Comparison of ENCODE assay signal across 20 cellular contexts in genomic region chr10:1706711-1707110, GRCh38. TPM values are rescaled to one million over a fixed set of nuclear protein-coding genes. Genes with fewer than 3 reads are reported as not detected.
DNase-seq lines count a peak whose midpoint lies in the region; ATAC-seq, FAIRE-seq and TF ChIP-seq lines count a peak whose summit lies in the region.
"Had no signal": no experiment of that assay in that cellular context is flagged by ENCODE, and none has a peak within 500 bp of the region (broad histone marks: within the 10 kb centered on the region; RNA-seq: fewer than 3 reads in every experiment).

No MANE protein-coding gene starts in this region.

- WGBS in HepG2 (ENCODE audit: low lambda C conversion rate), result 4% methylated on average over 4 of the region's 6 CpGs
- WGBS in right lobe of liver (ENCODE audit: insufficient coverage, low coverage, low lambda C conversion rate, missing lambda C conversion rate), result 25% methylated on average over 5 of the region's 6 CpGs

- peak overlapping the region; percentile 61 for H3K27ac Mint-ChIP-seq in activated CD8-positive, alpha-beta T cell treated with anti-CD3 and anti-CD28 coated beads, Interleukin-2, amount 10 ng/mL, durations not matched to agents 7 days and 5 days
- H3K27ac Mint-ChIP-seq: neural progenitor cell, type B pancreatic cell had no signal

- H3K36me3 ChIP-seq in HepG2 (replicated peaks in 1 of 2; ENCODE audit: control insufficient read depth in 1 of 2, insufficient read depth in 2 of 2, low read length in 2 of 2) (no peaks in the 10 kb centered on the region), right lobe of liver (no peaks in the 10 kb centered on the region)
- H3K36me3 ChIP-seq: neural progenitor cell had no signal

- no peaks in the 10 kb centered on the region for H3K79me2 ChIP-seq in HepG2 (ENCODE audit: insufficient read depth, low read length)

- no peak overlapping the region for H3K4me3 Mint-ChIP-seq in activated CD8-positive, alpha-beta T cell treated with anti-CD3 and anti-CD28 coated beads, Interleukin-2, amount 10 ng/mL, durations not matched to agents 7 days and 5 days
- H3K4me3 Mint-ChIP-seq: neural progenitor cell, type B pancreatic cell had no signal

- H3K4me1 ChIP-seq in HepG2 (ENCODE audit: insufficient read depth, low read length) (no peaks in the 10 kb centered on the region), right lobe of liver (no peaks in the 10 kb centered on the region)
- H3K4me1 ChIP-seq: neural progenitor cell had no signal

- BruUV-seq in HepG2 (replicated peaks; lab: Mats Ljungman, UMichigan), result no TSS peak

- no peaks in the 10 kb centered on the region for H3K9me3 ChIP-seq in HepG2 (ENCODE audit: low read length)
- no peaks in the 10 kb centered on the region for H3K9me3 ChIP-seq in right lobe of liver

- CTCF ChIA-PET in HepG2 (lab: Yijun Ruan, JAX; ENCODE audit: low intra/inter-chr PET ratio, low total read pairs), result no interaction called here
- CTCF ChIA-PET in activated CD8-positive, alpha-beta T cell treated with anti-CD3 and anti-CD28 coated beads, Interleukin-2, amount 10 ng/mL, durations not matched to agents 7 days and 5 days (lab: Charles Lee), result no interaction called here

- H3K36me3 Mint-ChIP-seq in activated CD8-positive, alpha-beta T cell treated with anti-CD3 and anti-CD28 coated beads, Interleukin-2, amount 10 ng/mL, durations not matched to agents 7 days and 5 days (ENCODE audit: low read depth), result peaks cover 3% of the 10 kb centered on the region
- H3K36me3 Mint-ChIP-seq: type B pancreatic cell had no signal

- no peak for FAIRE-seq in HepG2 (lab: Jason Lieb, UNC)
- FAIRE-seq: astrocyte, D721Med had no signal

- H3K4me1 Mint-ChIP-seq in activated CD8-positive, alpha-beta T cell treated with anti-CD3 and anti-CD28 coated beads, Interleukin-2, amount 10 ng/mL, durations not matched to agents 7 days and 5 days (ENCODE audit: low read depth), result peaks cover 9% of the 10 kb centered on the region
- H3K4me1 Mint-ChIP-seq: neural progenitor cell had no signal

- H3K9me3 Mint-ChIP-seq in activated CD8-positive, alpha-beta T cell treated with anti-CD3 and anti-CD28 coated beads, Interleukin-2, amount 10 ng/mL, durations not matched to agents 7 days and 5 days (ENCODE audit: insufficient read depth), result peaks cover 19% of the 10 kb centered on the region

- TF ChIP-seq POLR2A in HepG2 (IDR thresholded peaks at IDR 0.05; ENCODE audit: insufficient read depth in 1 of 2, low read depth in 2 of 2, low read length in 2 of 2), result no peak
- TF ChIP-seq POLR2A in right lobe of liver (IDR thresholded peaks at IDR 0.05), result no peak

- H2AFZ ChIP-seq in HepG2 (ENCODE audit: low read length), result no peak overlapping the region
- H2AFZ ChIP-seq: neural progenitor cell had no signal

- in situ Hi-C loops in HepG2 (cut with HindIII; ENCODE audit: extremely low pct_ligation_motif_present, low pct_unique_long_range_greater_than_20kb), result no loop called here

- TF ChIP-seq EP300 in HepG2 (IDR thresholded peaks at IDR 0.05; ENCODE audit: low read depth in 2 of 2, low read length in 2 of 2), result no peak
- TF ChIP-seq EP300 in HepG2 (CRISPR knock-in tag; IDR thresholded peaks at IDR 0.05; ENCODE audit: borderline replicate concordance), result no peak

- no peak overlapping the region for H3K9ac ChIP-seq in HepG2 (ENCODE audit: insufficient read depth, low read depth, low read length)
- H3K9ac ChIP-seq: neural progenitor cell had no signal

- H3K4me2 ChIP-seq in HepG2 (ENCODE audit: low read depth, low read length), result no peak overlapping the region
- H3K4me2 ChIP-seq: neural progenitor cell had no signal

- no peak for DNase-seq in HepG2 (ENCODE audit: low spot score)
- no peak for DNase-seq in right lobe of liver
- DNase-seq in HT1080 (ENCODE audit: low read depth), result peak; percentile 20
- no peak for DNase-seq in activated CD8-positive, alpha-beta T cell treated with anti-CD3 and anti-CD28 coated beads, Interleukin-2, amount 10 ng/mL, durations not matched to agents 7 days and 5 days
- DNase-seq in stimulated activated naive CD8-positive, alpha-beta T cell treated with anti-CD3 and anti-CD28 coated beads, Interleukin-15, Interleukin-2, amounts not matched to agents 100 U/mL and 50 U/mL, for 24 hours, result peak; percentile 18
- DNase-seq in SK-N-DZ (ENCODE audit: low spot score), result no peak
- DNase-seq in posterior cingulate gyrus, result no peak
- DNase-seq in NCI-H1417 (lab: John Stamatoyannopoulos, UW), result no peak
- DNase-seq: cortex of kidney, islet precursor cell, NCI-H2029, NCI-H524 treated with DMSO at 0.1 percent for 48 hours, retina had no signal

- POLR2A ChIA-PET in HepG2 (lab: Yijun Ruan, JAX), result no interaction called here
- POLR2A ChIA-PET in activated CD8-positive, alpha-beta T cell treated with anti-CD3 and anti-CD28 coated beads, Interleukin-2, amount 10 ng/mL, durations not matched to agents 7 days and 5 days (lab: Charles Lee), result no interaction called here

- no peaks in the 10 kb centered on the region for H4K20me1 ChIP-seq in HepG2 (ENCODE audit: insufficient read depth, low read length)

- ATAC-seq in HepG2 (no peak), right lobe of liver (no peak)
- no peak for ATAC-seq in activated CD8-positive, alpha-beta T cell treated with anti-CD3 and anti-CD28 coated beads, Interleukin-2, amount 10 ng/mL, durations not matched to agents 7 days and 5 days
- ATAC-seq in stimulated activated naive CD8-positive, alpha-beta T cell treated with anti-CD3 and anti-CD28 coated beads, Interleukin-15, Interleukin-2, amounts not matched to agents 100 U/mL and 50 U/mL, for 24 hours, result no peak
- ATAC-seq: HCT116, SK-N-SH treated with all-trans-retinoic acid at 6 μM for 48 hours had no signal

- peaks cover 18% of the 10 kb centered on the region for H3K27me3 Mint-ChIP-seq in activated CD8-positive, alpha-beta T cell treated with anti-CD3 and anti-CD28 coated beads, Interleukin-2, amount 10 ng/mL, durations not matched to agents 7 days and 5 days (ENCODE audit: low read depth)

- H3K27ac ChIP-seq in HepG2 (ENCODE audit: extremely low read length, insufficient read depth, low read length) (no peak overlapping the region), right lobe of liver (no peak overlapping the region)
- H3K27ac ChIP-seq: neural progenitor cell, VCaP had no signal

- H3K27me3 ChIP-seq in HepG2 (ENCODE audit: control insufficient read depth in 1 of 2, insufficient read depth in 2 of 2, low read length in 2 of 2), result peaks cover 0 to 30% of the 10 kb centered on the region in 2 experiments; a peak in 3 of 5 replicates
- H3K27me3 ChIP-seq in right lobe of liver, result no peaks in the 10 kb centered on the region
- H3K27me3 ChIP-seq: neural progenitor cell had no signal

- H3K4me3 ChIP-seq in HepG2 (replicated peaks in 1 of 3; ENCODE audit: insufficient read depth in 1 of 3, low read depth in 2 of 3, low read length in 3 of 3) (no peak overlapping the region), right lobe of liver (no peak overlapping the region)
- H3K4me3 ChIP-seq: neural progenitor cell had no signal

- TF ChIP-seq RAD21 in HepG2 (CRISPR knock-in tag; IDR thresholded peaks at IDR 0.05), result no peak

- no peak for TF ChIP-seq CTCF in HepG2 (CRISPR knock-in tag; IDR thresholded peaks at IDR 0.05)
- TF ChIP-seq CTCF in right lobe of liver (IDR thresholded peaks at IDR 0.05), result no peak

- intact Hi-C loops in HepG2 (cut with micrococcal nuclease; ENCODE audit: unreplicated experiment) (no loop called here), right lobe of liver (cut with DNase I) (no loop called here), posterior cingulate gyrus (cut with DNase I) (no loop called here)

TF ChIP-seq in HepG2, 621 proteins besides CTCF, POLR2A, EP300 and RAD21:
- TF ChIP-seq ZBTB7B (CRISPR knock-in tag; IDR thresholded peaks at IDR 0.05) (no peak), GABPA (IDR thresholded peaks at IDR 0.05; ENCODE audit: low read depth, low read length) (no peak), GABPA (CRISPR knock-in tag; IDR thresholded peaks at IDR 0.05; ENCODE audit: low read depth) (0 out of 2 replicates have a peak, but pooled peaks have one; percentile 28)

RNA-seq across cellular contexts. Expression of gene ADARB2, which starts 30.6 kb away (rescaled TPM):
- not detected in 2 replicates for total RNA-seq in HepG2 (2016; rRNA removed; fragmentation: Illumina TruSeq; extraction: Trizol)
- not detected in 2 replicates for total RNA-seq in HepG2 (2016; cell fraction: cytosol; rRNA removed; fragmentation: Illumina TruSeq; extraction: Trizol; ENCODE audit: low read depth)
- total RNA-seq in HepG2 (2016; cell fraction: insoluble cytoplasmic fraction; rRNA removed; fragmentation: Illumina TruSeq; extraction: Trizol), result not detected in 2 replicates
- not detected in 2 replicates for total RNA-seq in HepG2 (2016; cell fraction: membrane; rRNA removed; fragmentation: Illumina TruSeq; extraction: Trizol)
- total RNA-seq in HepG2 (2016; cell fraction: nucleus; rRNA removed; fragmentation: Illumina TruSeq; extraction: Trizol), result not detected in 2 replicates
- not detected in 2 replicates for polyA plus RNA-seq in HepG2 (2011; rRNA removed)
- not detected in 2 replicates for polyA plus RNA-seq in HepG2 (2011; cell fraction: cytosol; rRNA removed)
- polyA plus RNA-seq in HepG2 (2011; cell fraction: nucleus; rRNA removed), result 0.10 TPM in 1 of 2 replicates, not detected in the other
- not detected in 2 replicates for polyA plus RNA-seq in HepG2 (2012)
- polyA plus RNA-seq in HepG2 (2016; cell fraction: cytosol; fragmentation: Illumina TruSeq; extraction: Trizol; ENCODE audit: low read depth), result not detected in 2 replicates
- not detected in 2 replicates for polyA plus RNA-seq in HepG2 (2016; cell fraction: insoluble cytoplasmic fraction; fragmentation: Illumina TruSeq; extraction: Trizol; ENCODE audit: low read depth)
- polyA plus RNA-seq in HepG2 (2016; cell fraction: membrane; fragmentation: Illumina TruSeq; extraction: Trizol; ENCODE audit: low read depth), result not detected in 2 replicates
- not detected in 2 replicates for polyA plus RNA-seq in HepG2 (2016; cell fraction: nucleus; fragmentation: Illumina TruSeq; extraction: Trizol; ENCODE audit: insufficient read depth, low read depth)
- polyA minus RNA-seq in HepG2 (2011; rRNA and poly(A)+ RNA removed; ENCODE audit: low replicate concordance), result not detected in 2 replicates
- not detected in 2 replicates for polyA minus RNA-seq in HepG2 (2011; cell fraction: cytosol; rRNA and poly(A)+ RNA removed)
- not detected in 2 replicates for polyA minus RNA-seq in HepG2 (2011; cell fraction: nucleus; rRNA and poly(A)+ RNA removed)
- total RNA-seq in right lobe of liver, result under 1 TPM; 0.07 to 0.68 (median 0.42) TPM
- 0.03 TPM in 1 of 2 replicates, not detected in the other for total RNA-seq in HT1080 (2014; rRNA removed; shearing (Covaris generic))
- polyA plus RNA-seq in HT1080 (2015; cell fraction: cytosol; rRNA removed), result 0.01 TPM in 1 of 2 replicates, not detected in the other
- polyA plus RNA-seq in HT1080 (2015; cell fraction: nucleus; rRNA removed), result 0.12 TPM in 1 of 2 replicates, not detected in the other
- total RNA-seq in activated CD8-positive, alpha-beta T cell treated with anti-CD3 and anti-CD28 coated beads, Interleukin-2, amount 10 ng/mL, durations not matched to agents 7 days and 5 days, result under 1 TPM; 0.63 to 0.99 TPM
- polyA plus RNA-seq in SK-N-DZ (2014; cell fraction: cytosol; rRNA removed), result 0.26 and 0.98 TPM in 2 replicates
- polyA plus RNA-seq in SK-N-DZ (2014; cell fraction: nucleus; rRNA removed), result 1.1 TPM in 2 replicates

Comparison
In these comparisons a context has a peak if more than half of its experiments do, and no peak if none do; other contexts are left out.
1. DNase-seq: peak in HT1080 (single experiment) and stimulated activated naive CD8-positive, alpha-beta T cell treated with anti-CD3 and anti-CD28 coated beads, Interleukin-15, Interleukin-2, amounts not matched to agents 100 U/mL and 50 U/mL, for 24 hours (single experiment); none in HepG2 (single experiment), right lobe of liver (0 of 3), activated CD8-positive, alpha-beta T cell treated with anti-CD3 and anti-CD28 coated beads, Interleukin-2, amount 10 ng/mL, durations not matched to agents 7 days and 5 days (single experiment), SK-N-DZ (single experiment), posterior cingulate gyrus (0 of 10) and NCI-H1417 (0 of 3).